Comparison of ENCODE assay signal across 8 cellular contexts in the genomic region with DNA sequence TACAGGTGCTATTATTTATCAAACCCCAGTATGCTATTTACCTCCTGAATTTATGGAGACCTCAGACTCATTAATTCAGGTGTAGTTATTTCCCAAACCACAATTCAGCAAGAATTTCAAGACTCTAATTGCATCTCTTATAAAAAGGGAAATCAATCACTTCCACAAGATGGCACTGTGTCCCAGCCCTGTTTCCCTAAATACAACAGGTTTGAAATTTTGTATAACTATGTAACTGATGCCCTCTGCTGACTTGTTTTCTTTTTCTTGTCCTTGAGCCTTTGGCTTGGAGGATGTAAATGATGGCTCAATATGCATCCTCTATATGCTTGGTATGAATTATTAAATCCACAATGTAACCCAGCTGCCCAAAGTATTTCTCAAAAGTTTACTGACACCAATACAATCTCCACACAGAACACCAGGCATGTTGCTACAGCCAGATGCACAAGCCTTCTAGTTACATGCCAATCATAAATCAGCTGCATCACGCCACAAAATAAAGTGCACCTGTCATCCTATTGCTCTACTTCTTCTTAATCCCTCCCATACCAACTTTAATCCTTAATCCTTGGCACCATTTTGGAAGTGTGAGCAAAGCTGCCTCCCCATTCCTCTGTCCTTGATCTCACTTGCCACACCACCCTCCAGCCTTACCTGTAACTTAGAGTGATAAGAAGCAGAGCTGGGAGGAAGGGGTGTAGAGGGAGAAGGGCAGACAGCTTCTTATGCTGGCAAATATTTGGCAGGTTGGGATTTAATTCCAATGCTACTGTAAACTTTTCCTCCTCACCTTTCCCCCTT. TPM values are rescaled to one million over a fixed set of nuclear protein-coding genes. Genes with fewer than 3 reads are reported as not detected.
A peak's percentile ranks its signal among the peaks of the same experiment; 100 is the strongest.
DNase-seq lines count a peak whose midpoint lies in the region; ATAC-seq and TF ChIP-seq lines count a peak whose summit lies in the region.

No MANE protein-coding gene starts in this region.

- no peaks in the 10 kb centered on the region for H3K4me1 ChIP-seq in cardiac muscle cell (ENCODE audit: low read depth)

- DNase-seq in DMS 273 treated with DMSO at 0.1 percent for 48 hours (lab: John Stamatoyannopoulos, UW) (peak; percentile 59), HK-2 (ENCODE audit: unreplicated experiment) (peak; percentile 22), NCI-H82 treated with DMSO at 0.1 percent for 48 hours (lab: John Stamatoyannopoulos, UW; ENCODE audit: unreplicated experiment) (peak; percentile 18), cardiac muscle cell (ENCODE audit: low read depth in 1 of 2, low spot score in 1 of 2) (peak; percentile 52 to 82), retinal pigment epithelial cell (ENCODE audit: low read depth) (no peak)
- peak; percentile 73 for DNase-seq in activated naive CD4-positive, alpha-beta T cell treated with anti-CD3 and anti-CD28 coated beads, Interleukin-2, amount 10 ng/mL, durations not matched to agents 7 days and 5 days

- H3K27ac ChIP-seq in cardiac muscle cell = no peak overlapping the region

- H3K9me3 Mint-ChIP-seq in activated naive CD4-positive, alpha-beta T cell treated with anti-CD3 and anti-CD28 coated beads, Interleukin-2, amount 10 ng/mL, durations not matched to agents 7 days and 5 days = peaks cover 5% of the 10 kb centered on the region

- CTCF ChIA-PET in activated naive CD4-positive, alpha-beta T cell treated with anti-CD3 and anti-CD28 coated beads, Interleukin-2, amount 10 ng/mL, durations not matched to agents 7 days and 5 days (lab: Charles Lee) = interaction anchor here (0.6 to 8.4 kb wide), 21 partner anchors 13 to 785 kb away, joined by 3 to 74 read pairs (median 4); partner anchors contain the start of gene PIGC

- H3K36me3 ChIP-seq in cardiac muscle cell = no peaks in the 10 kb centered on the region

- no peak overlapping the region for H3K4me3 Mint-ChIP-seq in activated naive CD4-positive, alpha-beta T cell treated with anti-CD3 and anti-CD28 coated beads, Interleukin-2, amount 10 ng/mL, durations not matched to agents 7 days and 5 days

- peaks cover 6% of the 10 kb centered on the region for H3K36me3 Mint-ChIP-seq in activated naive CD4-positive, alpha-beta T cell treated with anti-CD3 and anti-CD28 coated beads, Interleukin-2, amount 10 ng/mL, durations not matched to agents 7 days and 5 days

- ATAC-seq in GM21515 (IDR thresholded peaks at IDR 0.05; ENCODE audit: unreplicated experiment) (no peak), GM21381 (IDR thresholded peaks at IDR 0.05; ENCODE audit: unreplicated experiment) (no peak)

- peaks cover 25% of the 10 kb centered on the region for H3K4me1 Mint-ChIP-seq in activated naive CD4-positive, alpha-beta T cell treated with anti-CD3 and anti-CD28 coated beads, Interleukin-2, amount 10 ng/mL, durations not matched to agents 7 days and 5 days

- H3K27ac Mint-ChIP-seq in activated naive CD4-positive, alpha-beta T cell treated with anti-CD3 and anti-CD28 coated beads, Interleukin-2, amount 10 ng/mL, durations not matched to agents 7 days and 5 days = peak overlapping the region; percentile 43

- H3K4me3 ChIP-seq in cardiac muscle cell (no peak overlapping the region), retinal pigment epithelial cell (ENCODE audit: low read length) (no peak overlapping the region)

- TF ChIP-seq CTCF in cardiac muscle cell (IDR thresholded peaks at IDR 0.05; ENCODE audit: low read depth, low read length) (peak; percentile 77), retinal pigment epithelial cell (conservative IDR thresholded peaks at IDR 0.05; ENCODE audit: low read depth, low read length) (peak; percentile 77)

- no peaks in the 10 kb centered on the region for H3K27me3 Mint-ChIP-seq in activated naive CD4-positive, alpha-beta T cell treated with anti-CD3 and anti-CD28 coated beads, Interleukin-2, amount 10 ng/mL, durations not matched to agents 7 days and 5 days

- H3K9me3 ChIP-seq in cardiac muscle cell (ENCODE audit: low read depth) = no peaks in the 10 kb centered on the region

- no peaks in the 10 kb centered on the region for H3K27me3 ChIP-seq in cardiac muscle cell

RNA-seq across cellular contexts. Expression of gene C1orf105, which starts 9.0 kb away (rescaled TPM):
- 3.2 and 15.6 TPM in 2 replicates for total RNA-seq in cardiac muscle cell
- 11.4 and 21.5 TPM in 2 replicates for polyA plus RNA-seq in cardiac muscle cell

RNA-seq across cellular contexts. Expression of gene PIGC, which starts 14.3 kb away (rescaled TPM):
- 10.9 and 14.0 TPM in 2 replicates for total RNA-seq in cardiac muscle cell
- polyA plus RNA-seq in cardiac muscle cell = 29.1 and 35.1 TPM in 2 replicates
